In genomic region chr12:67989184-67989965, GRCh38 we compare ENCODE assay signal across 1 cellular context.
TF ChIP-seq lines count a peak whose summit lies in the region.

Gene IFNG-AS1 (plus strand): TSS chr12:67989447.

TF ChIP-seq in GM23338, 12 proteins besides CTCF, POLR2A, EP300 and RAD21:
- TF ChIP-seq ZNF462 (CRISPR knock-in tag; IDR thresholded peaks at IDR 0.05) (no peak), ZNF114 (CRISPR knock-in tag; IDR thresholded peaks at IDR 0.05) (no peak), ZNF331 (CRISPR knock-in tag; IDR thresholded peaks at IDR 0.05; ENCODE audit: low read depth) (no peak), JUNB (IDR thresholded peaks at IDR 0.05; ENCODE audit: unreplicated experiment) (no peak), CREB1 (CRISPR knock-in tag; IDR thresholded peaks at IDR 0.05; ENCODE audit: low read depth) (no peak), NANOG (IDR thresholded peaks at IDR 0.05; ENCODE audit: borderline replicate concordance) (no peak), EZH2 (IDR thresholded peaks at IDR 0.05; ENCODE audit: low read depth, unreplicated experiment) (no peak), ETS1 (IDR thresholded peaks at IDR 0.05) (no peak), STAT1 (IDR thresholded peaks at IDR 0.05; ENCODE audit: unreplicated experiment) (no peak), POLR2AphosphoS5 (IDR thresholded peaks at IDR 0.05; ENCODE audit: low read depth) (no peak), EZH2phosphoT487 (IDR thresholded peaks at IDR 0.05; ENCODE audit: unreplicated experiment) (no peak), REST (IDR thresholded peaks at IDR 0.05; ENCODE audit: unreplicated experiment) (no peak)
